21 cellular contexts compared by ENCODE assay signal in the genomic region with DNA sequence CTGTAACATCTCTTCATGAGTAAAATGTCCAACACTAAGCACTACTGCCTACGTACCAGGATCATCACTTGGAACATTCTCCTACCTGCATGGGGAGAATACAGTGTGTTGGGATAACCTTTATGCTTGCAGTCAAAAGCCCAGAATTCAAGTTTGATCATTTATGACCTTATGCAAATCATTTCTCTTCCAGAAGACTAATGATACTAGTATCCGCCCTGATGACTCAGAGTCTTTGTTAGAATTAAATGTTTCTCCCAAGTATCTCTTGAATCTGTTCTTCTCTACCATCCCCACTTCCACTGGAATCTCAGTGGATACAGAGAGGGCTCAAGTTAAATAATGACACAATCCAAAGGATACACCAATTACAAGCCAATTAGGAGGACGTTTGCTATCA.
DNase-seq lines count a peak whose midpoint lies in the region; ATAC-seq and TF ChIP-seq lines count a peak whose summit lies in the region.
"Had no signal": no experiment of that assay in that cellular context is flagged by ENCODE, and none has a peak within 500 bp of the region (broad histone marks: within the 10 kb centered on the region; RNA-seq: fewer than 3 reads in every experiment).

No MANE protein-coding gene starts in this region.

- no peak overlapping the region for H3K27ac ChIP-seq in DOHH2 (ENCODE audit: low read depth, low read length)
- H3K27ac ChIP-seq: RWPE1 had no signal

- H3K79me2 ChIP-seq in DOHH2 (ENCODE audit: control insufficient read depth, low read length): no peaks in the 10 kb centered on the region

- H3K9me2 ChIP-seq in DOHH2 (replicated peaks; ENCODE audit: control insufficient read depth, low read length): no peaks in the 10 kb centered on the region

- DNase-seq in NCI-H526 treated with DMSO at 0.1 percent for 48 hours (lab: John Stamatoyannopoulos, UW) (peak; percentile 46), epithelial cell of esophagus (ENCODE audit: low read depth) (peak; percentile 60), stromal cell of bone marrow (ENCODE audit: low read depth) (peak; percentile 6)
- no peak for DNase-seq in activated CD4-positive, alpha-beta T cell treated with anti-CD3 and anti-CD28 coated beads for 4 hours
- DNase-seq: C1 segment of cervical spinal cord; Caco-2; CD4-positive, alpha-beta memory T cell; DMS79 treated with DMSO at 0.1 percent for 48 hours; H7; KG1; MM.1S; NCI-H2029; NCI-H446 treated with DMSO at 0.1 percent for 48 hours; NCI-H69; SHP77; SW 1271 had no signal

- peaks cover 9% of the 10 kb centered on the region for H3K4me1 ChIP-seq in DOHH2 (ENCODE audit: control insufficient read depth, low read length)
- H3K4me1 ChIP-seq: Caco-2 had no signal

- no peak for ATAC-seq in HG03469 (IDR thresholded peaks at IDR 0.05; ENCODE audit: unreplicated experiment)
- no peak for ATAC-seq in GM19463 (IDR thresholded peaks at IDR 0.05; ENCODE audit: unreplicated experiment)
- ATAC-seq: Panc1 had no signal

- 0 out of 2 replicates have a peak overlapping the region, but pooled peaks have one; percentile 0 for H3K4me2 ChIP-seq in DOHH2 (ENCODE audit: low read length)

- no peak overlapping the region for H3K4me3 ChIP-seq in DOHH2 (ENCODE audit: low read length)
- no peak overlapping the region for H3K4me3 ChIP-seq in epithelial cell of esophagus (ENCODE audit: low read length)

- H4K20me1 ChIP-seq in DOHH2 (ENCODE audit: control insufficient read depth, insufficient read depth, low read depth, low read length): no peaks in the 10 kb centered on the region

- H3K27me3 ChIP-seq in DOHH2 (ENCODE audit: control insufficient read depth, low read length): no peaks in the 10 kb centered on the region

- TF ChIP-seq CTCF in DOHH2 (IDR thresholded peaks at IDR 0.05; ENCODE audit: low read depth, low read length, poor library complexity, severe bottlenecking): no peak
- no peak for TF ChIP-seq CTCF in epithelial cell of esophagus (IDR thresholded peaks at IDR 0.05; ENCODE audit: insufficient read depth, low read depth, low read length, missing control alignments)

- H3K36me3 ChIP-seq in DOHH2 (ENCODE audit: control insufficient read depth, low read length): no peaks in the 10 kb centered on the region

- no peaks in the 10 kb centered on the region for H3F3A ChIP-seq in DOHH2 (ENCODE audit: control insufficient read depth, insufficient read depth)

- no peaks in the 10 kb centered on the region for H3K9me3 ChIP-seq in DOHH2 (ENCODE audit: control insufficient read depth, insufficient read depth, low read length)
- H3K9me3 ChIP-seq: Caco-2 had no signal

Comparison
In these comparisons a context has a peak if more than half of its experiments do, and no peak if none do; other contexts are left out.
1. DNase-seq: peak in NCI-H526 treated with DMSO at 0.1 percent for 48 hours (single experiment), epithelial cell of esophagus (single experiment) and stromal cell of bone marrow (single experiment); none in activated CD4-positive, alpha-beta T cell treated with anti-CD3 and anti-CD28 coated beads for 4 hours (0 of 2).